In the genomic region with DNA sequence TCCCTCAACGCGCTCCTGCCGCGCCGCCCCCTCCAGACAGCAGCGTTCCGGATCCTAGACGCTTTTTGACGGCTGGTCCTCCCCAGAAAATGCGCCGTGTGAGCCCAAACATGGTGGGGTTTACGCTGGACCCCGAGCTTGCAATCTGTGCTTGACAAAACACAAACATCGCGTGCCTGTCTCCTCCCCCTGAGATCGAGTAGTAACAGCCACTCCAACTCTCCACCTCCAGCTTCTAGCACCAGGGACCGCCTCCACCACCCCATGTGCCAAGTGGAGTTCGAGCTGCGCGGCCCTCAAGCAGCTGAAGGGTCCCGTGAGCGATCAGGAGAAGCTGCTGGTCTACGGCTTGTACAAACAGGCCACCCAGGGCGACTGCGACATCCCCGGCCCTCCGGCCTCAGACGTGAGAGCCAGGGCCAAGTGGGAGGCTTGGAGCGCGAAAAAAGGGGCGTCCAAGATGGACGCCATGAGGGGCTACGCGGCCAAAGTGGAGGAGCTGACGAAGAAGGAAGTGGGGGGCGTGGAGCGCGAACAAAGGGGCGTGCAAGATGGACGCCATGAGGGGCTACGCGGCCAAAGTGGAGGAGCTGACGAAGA, we compare ENCODE assay signal across 8 cellular contexts. TPM values are rescaled to one million over a fixed set of nuclear protein-coding genes. Genes with fewer than 3 reads are reported as not detected.
DNase-seq lines count a peak whose midpoint lies in the region; ATAC-seq and TF ChIP-seq lines count a peak whose summit lies in the region.

No MANE protein-coding gene starts in this region.

- H3K36me3 ChIP-seq in MG63 (peaks cover 3% of the 10 kb centered on the region), left ventricle myocardium inferior (peaks cover 4% of the 10 kb centered on the region)

- no peaks in the 10 kb centered on the region for H3K27me3 Mint-ChIP-seq in activated T-cell treated with anti-CD3 and anti-CD28 coated beads, Interleukin-2, amount 50 U/mL, for 24 hours
- H3K27me3 Mint-ChIP-seq in activated naive CD8-positive, alpha-beta T cell treated with anti-CD3 and anti-CD28 coated beads for 36 hours: no peaks in the 10 kb centered on the region
- no peaks in the 10 kb centered on the region for H3K27me3 Mint-ChIP-seq in progenitor cell of endocrine pancreas

- TF ChIP-seq CTCF in left ventricle myocardium inferior (IDR thresholded peaks at IDR 0.05; ENCODE audit: borderline replicate concordance): peak; percentile 4
- no peak for TF ChIP-seq CTCF in progenitor cell of endocrine pancreas (IDR thresholded peaks at IDR 0.05; ENCODE audit: unreplicated experiment)

- peaks cover 57% of the 10 kb centered on the region for H3K36me3 Mint-ChIP-seq in activated T-cell treated with anti-CD3 and anti-CD28 coated beads, Interleukin-2, amount 50 U/mL, for 24 hours (ENCODE audit: low read depth)
- peaks cover 47% of the 10 kb centered on the region for H3K36me3 Mint-ChIP-seq in activated naive CD8-positive, alpha-beta T cell treated with anti-CD3 and anti-CD28 coated beads for 36 hours
- H3K36me3 Mint-ChIP-seq in progenitor cell of endocrine pancreas (ENCODE audit: insufficient read depth): peaks cover 29% of the 10 kb centered on the region

- H3K9me3 ChIP-seq in MG63 (no peaks in the 10 kb centered on the region), left ventricle myocardium inferior (replicated peaks) (no peaks in the 10 kb centered on the region)

- DNase-seq in activated T-cell treated with anti-CD3 and anti-CD28 coated beads, Interleukin-2, amount 50 U/mL, for 24 hours: no peak
- DNase-seq in activated T-cell treated with anti-CD3 and anti-CD28 coated beads, Interleukin-2, amount 50 U/mL, for 48 hours: no peak
- DNase-seq in MG63 (peak; percentile 58), left ventricle myocardium inferior (peak; percentile 75), progenitor cell of endocrine pancreas (ENCODE audit: low spot score, unreplicated experiment) (no peak)
- no peak for DNase-seq in activated naive CD8-positive, alpha-beta T cell treated with anti-CD3 and anti-CD28 coated beads for 36 hours

- peak overlapping the region; percentile 99 for H3K4me3 Mint-ChIP-seq in activated T-cell treated with anti-CD3 and anti-CD28 coated beads, Interleukin-2, amount 50 U/mL, for 24 hours
- peak overlapping the region; percentile 85 for H3K4me3 Mint-ChIP-seq in activated naive CD8-positive, alpha-beta T cell treated with anti-CD3 and anti-CD28 coated beads for 36 hours
- H3K4me3 Mint-ChIP-seq in progenitor cell of endocrine pancreas (ENCODE audit: low read depth): peak overlapping the region; percentile 94

- peak overlapping the region; percentile 70 for H3K4me3 ChIP-seq in MG63
- peak overlapping the region; percentile 99 for H3K4me3 ChIP-seq in left ventricle myocardium inferior

- peak overlapping the region; percentile 88 for H3K27ac ChIP-seq in left ventricle myocardium inferior (replicated peaks)

- H3K4me1 Mint-ChIP-seq in activated T-cell treated with anti-CD3 and anti-CD28 coated beads, Interleukin-2, amount 50 U/mL, for 24 hours (ENCODE audit: low read depth): peaks cover 43% of the 10 kb centered on the region
- peaks cover 19% of the 10 kb centered on the region for H3K4me1 Mint-ChIP-seq in activated naive CD8-positive, alpha-beta T cell treated with anti-CD3 and anti-CD28 coated beads for 36 hours
- peaks cover 40% of the 10 kb centered on the region for H3K4me1 Mint-ChIP-seq in progenitor cell of endocrine pancreas (ENCODE audit: low read depth)

- H3K27ac Mint-ChIP-seq in activated T-cell treated with anti-CD3 and anti-CD28 coated beads, Interleukin-2, amount 50 U/mL, for 24 hours: peak overlapping the region; percentile 98
- peak overlapping the region; percentile 94 for H3K27ac Mint-ChIP-seq in activated naive CD8-positive, alpha-beta T cell treated with anti-CD3 and anti-CD28 coated beads for 36 hours
- peak overlapping the region; percentile 99 for H3K27ac Mint-ChIP-seq in progenitor cell of endocrine pancreas

- H3K27me3 ChIP-seq in MG63 (no peaks in the 10 kb centered on the region), left ventricle myocardium inferior (ENCODE audit: low read depth) (no peaks in the 10 kb centered on the region)

- peaks cover 39% of the 10 kb centered on the region for H3K4me1 ChIP-seq in left ventricle myocardium inferior

- intact Hi-C loops in left ventricle myocardium inferior (cut with micrococcal nuclease): no loop called here

- ATAC-seq in GM21576 (IDR thresholded peaks at IDR 0.05; ENCODE audit: unreplicated experiment) (no peak), HG02571 (IDR thresholded peaks at IDR 0.05; ENCODE audit: unreplicated experiment) (no peak)

- peaks cover 4% of the 10 kb centered on the region for H3K9me3 Mint-ChIP-seq in activated T-cell treated with anti-CD3 and anti-CD28 coated beads, Interleukin-2, amount 50 U/mL, for 24 hours
- H3K9me3 Mint-ChIP-seq in activated naive CD8-positive, alpha-beta T cell treated with anti-CD3 and anti-CD28 coated beads for 36 hours: peaks cover 5% of the 10 kb centered on the region
- peaks cover 8% of the 10 kb centered on the region for H3K9me3 Mint-ChIP-seq in progenitor cell of endocrine pancreas (ENCODE audit: low read depth)

RNA-seq across cellular contexts. Expression of a gene that starts 0.7 kb away (rescaled TPM):
- total RNA-seq in MG63 (2014; rRNA removed; shearing (Covaris generic); ENCODE audit: low replicate concordance): 14.1 and 21.3 TPM in 2 replicates
- total RNA-seq in activated naive CD8-positive, alpha-beta T cell treated with anti-CD3 and anti-CD28 coated beads for 36 hours: 10 to 100 TPM; 68.7 to 69.3 TPM
- 11.1 TPM for total RNA-seq in left ventricle myocardium inferior
- 39.8 and 43.2 TPM in 2 replicates for total RNA-seq in progenitor cell of endocrine pancreas

RNA-seq across cellular contexts. Expression of a gene that starts 20.3 kb away (rescaled TPM):
- total RNA-seq in MG63 (2014; rRNA removed; shearing (Covaris generic); ENCODE audit: low replicate concordance): 5.7 and 6.7 TPM in 2 replicates
- 10 to 100 TPM; 22.6 to 26.7 TPM for total RNA-seq in activated naive CD8-positive, alpha-beta T cell treated with anti-CD3 and anti-CD28 coated beads for 36 hours
- total RNA-seq in left ventricle myocardium inferior: 1.5 TPM
- total RNA-seq in progenitor cell of endocrine pancreas: 27.2 and 28.0 TPM in 2 replicates

RNA-seq across cellular contexts. Expression of a gene that starts 29.4 kb away (rescaled TPM):
- 25.9 and 27.7 TPM in 2 replicates for total RNA-seq in MG63 (2014; rRNA removed; shearing (Covaris generic); ENCODE audit: low replicate concordance)
- 10 to 100 TPM; 79.0 to 82.0 TPM for total RNA-seq in activated naive CD8-positive, alpha-beta T cell treated with anti-CD3 and anti-CD28 coated beads for 36 hours
- total RNA-seq in left ventricle myocardium inferior (26.5 TPM), progenitor cell of endocrine pancreas (79.9 and 109 TPM in 2 replicates)

RNA-seq across cellular contexts. Expression of a gene that starts 29.4 kb away (rescaled TPM):
- 11.1 and 21.8 TPM in 2 replicates for total RNA-seq in MG63 (2014; rRNA removed; shearing (Covaris generic); ENCODE audit: low replicate concordance)
- total RNA-seq in activated naive CD8-positive, alpha-beta T cell treated with anti-CD3 and anti-CD28 coated beads for 36 hours: 10 to 100 TPM; 43.2 to 47.2 TPM
- total RNA-seq in left ventricle myocardium inferior (18.7 TPM), progenitor cell of endocrine pancreas (14.5 and 17.9 TPM in 2 replicates)

RNA-seq across cellular contexts. Expression of a gene that starts 38.1 kb away (rescaled TPM):
- total RNA-seq in MG63 (2014; rRNA removed; shearing (Covaris generic); ENCODE audit: low replicate concordance): 5.1 and 6.9 TPM in 2 replicates
- total RNA-seq in activated naive CD8-positive, alpha-beta T cell treated with anti-CD3 and anti-CD28 coated beads for 36 hours: 10 to 100 TPM; 51.0 to 57.7 TPM
- 30.7 TPM for total RNA-seq in left ventricle myocardium inferior
- total RNA-seq in progenitor cell of endocrine pancreas: 75.2 and 87.4 TPM in 2 replicates

Comparison
In these comparisons a context has a peak if more than half of its experiments do, and no peak if none do; other contexts are left out.
1. DNase-seq: peak in MG63 (single experiment) and left ventricle myocardium inferior (single experiment); none in activated T-cell treated with anti-CD3 and anti-CD28 coated beads, Interleukin-2, amount 50 U/mL, for 24 hours (single experiment), activated T-cell treated with anti-CD3 and anti-CD28 coated beads, Interleukin-2, amount 50 U/mL, for 48 hours (0 of 2), activated naive CD8-positive, alpha-beta T cell treated with anti-CD3 and anti-CD28 coated beads for 36 hours (single experiment) and progenitor cell of endocrine pancreas (single experiment).
2. Peak in every context shown above with its lines, with median percentiles within 50 percentile points of each other: H3K27ac Mint-ChIP-seq and H3K4me3 Mint-ChIP-seq.